8 cellular contexts compared by ENCODE assay signal in genomic region chr3:4741404-4742307, GRCh38.
DNase-seq lines count a peak whose midpoint lies in the region; ATAC-seq and TF ChIP-seq lines count a peak whose summit lies in the region.

No MANE protein-coding gene starts in this region.

- H3K27ac ChIP-seq in ACC112 (ENCODE audit: low read depth, low read length) (peak overlapping the region; percentile 98), psoas muscle (peak overlapping the region; percentile 81)

- H3K27me3 Mint-ChIP-seq in activated CD4-positive, alpha-beta memory T cell treated with anti-CD3 and anti-CD28 coated beads, Interleukin-2, amount 10 ng/mL, durations not matched to agents 7 days and 5 days: no peaks in the 10 kb centered on the region

- peaks cover 10% of the 10 kb centered on the region for H3K9me3 Mint-ChIP-seq in activated CD4-positive, alpha-beta memory T cell treated with anti-CD3 and anti-CD28 coated beads, Interleukin-2, amount 10 ng/mL, durations not matched to agents 7 days and 5 days

- POLR2A ChIA-PET in activated CD4-positive, alpha-beta memory T cell treated with anti-CD3 and anti-CD28 coated beads, Interleukin-2, amount 10 ng/mL, durations not matched to agents 7 days and 5 days (lab: Charles Lee): interaction anchor here (0.9 to 1.9 kb wide), 4 partner anchors 10 to 237 kb away, joined by 3 to 7 read pairs (median 6); partner anchors contain the start of gene BHLHE40

- no peak overlapping the region for H3K4me3 Mint-ChIP-seq in activated CD4-positive, alpha-beta memory T cell treated with anti-CD3 and anti-CD28 coated beads, Interleukin-2, amount 10 ng/mL, durations not matched to agents 7 days and 5 days

- 53 to 58% (median 53%) methylated on average over 14 of the region's 14 CpGs for WGBS in psoas muscle, 3 donors

- H3K9me3 ChIP-seq in psoas muscle: no peaks in the 10 kb centered on the region

- no peaks in the 10 kb centered on the region for H3K27me3 ChIP-seq in ACC112 (ENCODE audit: insufficient read depth, low read length)
- no peaks in the 10 kb centered on the region for H3K27me3 ChIP-seq in psoas muscle (ENCODE audit: insufficient read depth in 3 of 3, low read length in 2 of 3)

- H3K4me1 ChIP-seq in ACC112 (ENCODE audit: control insufficient read depth, insufficient read depth, low read length, unreplicated experiment) (peaks cover 45% of the 10 kb centered on the region), psoas muscle (peaks cover 12% of the 10 kb centered on the region)

- H3K79me2 ChIP-seq in ACC112 (ENCODE audit: control insufficient read depth, insufficient read depth, low read length, unreplicated experiment): no peaks in the 10 kb centered on the region

- no peaks in the 10 kb centered on the region for H3K36me3 ChIP-seq in ACC112 (ENCODE audit: insufficient read depth, low read length)
- no peaks in the 10 kb centered on the region for H3K36me3 ChIP-seq in psoas muscle (ENCODE audit: insufficient read depth in 1 of 2, low read depth in 1 of 2)

- peak; percentile 99 for DNase-seq in HT1080 (ENCODE audit: low read depth)
- DNase-seq in activated CD4-positive, alpha-beta memory T cell treated with anti-CD3 and anti-CD28 coated beads, Interleukin-2, amount 10 ng/mL, durations not matched to agents 7 days and 5 days: peak; percentile 38
- peak; percentile 80 to 88 for DNase-seq in foreskin fibroblast
- peak in 1 of 2 donors; percentile 40 for DNase-seq in psoas muscle
- no peak for DNase-seq in NCI-H2107 (lab: John Stamatoyannopoulos, UW)
- DNase-seq in NAMALWA (ENCODE audit: low spot score): no peak

- peak overlapping the region; percentile 30 for H3K4me3 ChIP-seq in ACC112 (ENCODE audit: low read depth, low read length)
- H3K4me3 ChIP-seq in foreskin fibroblast (ENCODE audit: low read depth in 1 of 2, low read length in 2 of 2): no peak overlapping the region
- no peak overlapping the region for H3K4me3 ChIP-seq in psoas muscle

- TF ChIP-seq CTCF in foreskin fibroblast (IDR thresholded peaks at IDR 0.05; ENCODE audit: low read depth, low read length) (no peak), psoas muscle (IDR thresholded peaks at IDR 0.05) (no peak)

- intact Hi-C loops in psoas muscle (cut with DNase I): no loop called here

- CTCF ChIA-PET in activated CD4-positive, alpha-beta memory T cell treated with anti-CD3 and anti-CD28 coated beads, Interleukin-2, amount 10 ng/mL, durations not matched to agents 7 days and 5 days (lab: Charles Lee): interaction anchor here (2.0 kb wide), 1 partner anchor 80 kb away, joined by 5 read pairs; no protein-coding TSS in a partner anchor

- ATAC-seq in psoas muscle: peak; percentile 80 to 89 (median 86)
- ATAC-seq in GM18868 (IDR thresholded peaks at IDR 0.05; ENCODE audit: unreplicated experiment): no peak

- peaks cover 62% of the 10 kb centered on the region for H3K36me3 Mint-ChIP-seq in activated CD4-positive, alpha-beta memory T cell treated with anti-CD3 and anti-CD28 coated beads, Interleukin-2, amount 10 ng/mL, durations not matched to agents 7 days and 5 days (ENCODE audit: low read depth)

- H3K27ac Mint-ChIP-seq in activated CD4-positive, alpha-beta memory T cell treated with anti-CD3 and anti-CD28 coated beads, Interleukin-2, amount 10 ng/mL, durations not matched to agents 7 days and 5 days: peak overlapping the region; percentile 87

- peak overlapping the region; percentile 30 for H2AFZ ChIP-seq in ACC112 (ENCODE audit: low read length, unreplicated experiment)

- H3K4me1 Mint-ChIP-seq in activated CD4-positive, alpha-beta memory T cell treated with anti-CD3 and anti-CD28 coated beads, Interleukin-2, amount 10 ng/mL, durations not matched to agents 7 days and 5 days: peaks cover 70% of the 10 kb centered on the region

Comparison
In these comparisons a context has a peak if more than half of its experiments do, and no peak if none do; other contexts are left out.
1. DNase-seq: peak in HT1080 (single experiment), activated CD4-positive, alpha-beta memory T cell treated with anti-CD3 and anti-CD28 coated beads, Interleukin-2, amount 10 ng/mL, durations not matched to agents 7 days and 5 days (single experiment) and foreskin fibroblast (2 of 2); none in NCI-H2107 (single experiment) and NAMALWA (single experiment).